In genomic region chr4:165493359-165493758, GRCh38 we compare ENCODE assay signal across 8 cellular contexts.
DNase-seq lines count a peak whose midpoint lies in the region; ATAC-seq and TF ChIP-seq lines count a peak whose summit lies in the region.

No MANE protein-coding gene starts in this region.

- peak; percentile 98 for ATAC-seq in GM18909 (IDR thresholded peaks at IDR 0.05; ENCODE audit: poor library complexity, unreplicated experiment)
- peak; percentile 98 for ATAC-seq in HG03159 (IDR thresholded peaks at IDR 0.05; ENCODE audit: unreplicated experiment)

- H3K4me1 ChIP-seq in vagina: no peaks in the 10 kb centered on the region

- H3K36me3 ChIP-seq in vagina: no peaks in the 10 kb centered on the region

- TF ChIP-seq CTCF in RWPE1 (conservative IDR thresholded peaks at IDR 0.05; ENCODE audit: low read depth) (peak; percentile 82), progenitor cell of endocrine pancreas (IDR thresholded peaks at IDR 0.05; ENCODE audit: unreplicated experiment) (peak; percentile 86), vagina (IDR thresholded peaks at IDR 0.05) (peak; percentile 15 to 38 (median 23))

- no peak for TF ChIP-seq POLR2A in vagina (IDR thresholded peaks at IDR 0.05)

- DNase-seq in AG08396 (ENCODE audit: low spot score): peak; percentile 48
- peak; percentile 73 for DNase-seq in RWPE1 (ENCODE audit: low spot score)
- peak; percentile 86 for DNase-seq in activated effector memory CD4-positive, alpha-beta T cell treated with anti-CD3 and anti-CD28 coated beads, Interleukin-2, amount 50 U/mL, for 16 hours
- peak; percentile 23 to 85 (median 66) for DNase-seq in head of caudate nucleus
- DNase-seq in progenitor cell of endocrine pancreas (ENCODE audit: low spot score, unreplicated experiment): peak; percentile 59
- DNase-seq in vagina (ENCODE audit: extremely low spot score in 2 of 2): no peak

- H3K9me3 Mint-ChIP-seq in progenitor cell of endocrine pancreas (ENCODE audit: low read depth): no peaks in the 10 kb centered on the region

- no peak overlapping the region for H3K27ac ChIP-seq in RWPE1
- H3K27ac ChIP-seq in vagina: no peak overlapping the region

- H3K27me3 Mint-ChIP-seq in progenitor cell of endocrine pancreas: peaks cover 15% of the 10 kb centered on the region

- H3K36me3 Mint-ChIP-seq in progenitor cell of endocrine pancreas (ENCODE audit: insufficient read depth): peaks cover 6% of the 10 kb centered on the region

- POLR2A ChIA-PET in RWPE1 (lab: Yijun Ruan, JAX; ENCODE audit: low non-redundant PET): no interaction called here

- no peaks in the 10 kb centered on the region for H3K27me3 ChIP-seq in vagina

- H3K27ac Mint-ChIP-seq in progenitor cell of endocrine pancreas: peak overlapping the region; percentile 26

- intact Hi-C loops in head of caudate nucleus (cut with DNase I) (no loop called here), vagina (cut with DNase I) (no loop called here)

- CTCF ChIA-PET in RWPE1 (lab: Yijun Ruan, JAX): interaction anchor here (0.5 to 1.2 kb wide), 20 partner anchors 9 to 867 kb away, joined by 3 to 7 read pairs (median 4); no protein-coding TSS in a partner anchor

- peaks cover 2% of the 10 kb centered on the region for H3K4me1 Mint-ChIP-seq in progenitor cell of endocrine pancreas (ENCODE audit: low read depth)

- peak overlapping the region; percentile 39 for H3K4me3 Mint-ChIP-seq in progenitor cell of endocrine pancreas (ENCODE audit: low read depth)

- H3K9me3 ChIP-seq in vagina: no peaks in the 10 kb centered on the region

- no peak overlapping the region for H3K4me3 ChIP-seq in vagina

Comparison
In these comparisons a context has a peak if more than half of its experiments do, and no peak if none do; other contexts are left out.
1. DNase-seq: peak in AG08396 (single experiment), RWPE1 (single experiment), activated effector memory CD4-positive, alpha-beta T cell treated with anti-CD3 and anti-CD28 coated beads, Interleukin-2, amount 50 U/mL, for 16 hours (single experiment), head of caudate nucleus (42 of 42) and progenitor cell of endocrine pancreas (single experiment); none in vagina (0 of 2).
2. CTCF ChIP-seq: peak in every context shown above with its lines; median percentile 86 in progenitor cell of endocrine pancreas; 82 in RWPE1; 23 in vagina.